Comparison of ENCODE assay signal across 22 cellular contexts in the genomic region with DNA sequence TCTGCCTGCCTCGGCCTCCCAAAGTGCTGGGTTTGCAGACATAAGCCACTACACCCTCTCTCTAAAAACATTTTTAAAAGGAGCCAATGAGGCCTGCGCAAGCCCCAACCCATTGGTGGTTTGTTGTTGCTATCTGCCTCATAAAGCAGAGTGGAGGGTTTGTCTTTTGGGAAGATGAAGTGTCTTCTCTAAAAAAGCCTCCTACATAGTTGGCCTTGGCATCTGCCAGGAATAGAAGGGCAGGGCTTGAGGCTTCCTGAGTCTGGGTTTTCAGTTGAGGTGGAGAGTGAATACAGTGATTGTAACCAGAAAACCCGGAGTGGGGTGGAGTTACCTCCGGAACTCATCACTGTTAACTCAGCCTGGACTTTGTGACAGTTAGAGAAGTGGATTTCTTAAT.
"Had no signal": no experiment of that assay in that cellular context is flagged by ENCODE, and none has a peak within 500 bp of the region (broad histone marks: within the 10 kb centered on the region; RNA-seq: fewer than 3 reads in every experiment).

No MANE protein-coding gene starts in this region.

- H3K4me1 ChIP-seq: uterus had no signal

- H3K36me3 Mint-ChIP-seq: mesothelial cell of epicardium, naive B cell, type B pancreatic cell had no signal

- H3K9me3 ChIP-seq: esophagus squamous epithelium, gastroesophageal sphincter, left ventricle myocardium inferior, lower lobe of right lung, sigmoid colon, suprapubic skin, thyroid gland, uterus had no signal

- H3K4me3 Mint-ChIP-seq: memory B cell, mesothelial cell of epicardium, nephron progenitor cell, type B pancreatic cell had no signal

- H3K4me3 ChIP-seq: esophagus squamous epithelium, gastroesophageal sphincter, left ventricle myocardium inferior, lower lobe of right lung, sigmoid colon, skin epidermis, suprapubic skin, thyroid gland, uterus had no signal

- FAIRE-seq: colon had no signal

- H3K27me3 Mint-ChIP-seq: memory B cell, naive B cell, type B pancreatic cell had no signal

- DNase-seq: dermis blood vessel endothelial cell; esophagus squamous epithelium; foreskin fibroblast; glutamatergic neuron; islet precursor cell; left ventricle myocardium inferior; lower lobe of right lung; naive B cell; nephron progenitor cell; posterior cingulate gyrus; sigmoid colon; stimulated activated CD4-positive, alpha-beta T cell treated with anti-CD3 and anti-CD28 coated beads, Interleukin-2, amount 100 ng/mL, for 48 hours; stimulated activated naive CD8-positive, alpha-beta T cell treated with anti-CD3 and anti-CD28 coated beads, Interleukin-15, Interleukin-2, amounts not matched to agents 100 U/mL and 50 U/mL, for 24 hours; thyroid gland; uterus had no signal

- H3K27me3 ChIP-seq: esophagus squamous epithelium, gastroesophageal sphincter, sigmoid colon, suprapubic skin, thyroid gland, uterus had no signal

- H3K27ac Mint-ChIP-seq: memory B cell, mesothelial cell of epicardium, nephron progenitor cell, type B pancreatic cell had no signal

- ATAC-seq: gastroesophageal sphincter; lower lobe of right lung; stimulated activated naive CD8-positive, alpha-beta T cell treated with anti-CD3 and anti-CD28 coated beads, Interleukin-15, Interleukin-2, amounts not matched to agents 100 U/mL and 50 U/mL, for 24 hours had no signal

- H3K36me3 ChIP-seq: esophagus squamous epithelium, left ventricle myocardium inferior, lower lobe of right lung, sigmoid colon, suprapubic skin, thyroid gland, uterus had no signal

- H3K27ac ChIP-seq: esophagus squamous epithelium, gastroesophageal sphincter, left ventricle myocardium inferior, lower lobe of right lung, sigmoid colon, skin epidermis, suprapubic skin, thyroid gland, uterus had no signal

- H3K9me3 Mint-ChIP-seq: memory B cell, mesothelial cell of epicardium, naive B cell, nephron progenitor cell, type B pancreatic cell had no signal
